Comparison of ENCODE assay signal across 18 cellular contexts in the genomic region with DNA sequence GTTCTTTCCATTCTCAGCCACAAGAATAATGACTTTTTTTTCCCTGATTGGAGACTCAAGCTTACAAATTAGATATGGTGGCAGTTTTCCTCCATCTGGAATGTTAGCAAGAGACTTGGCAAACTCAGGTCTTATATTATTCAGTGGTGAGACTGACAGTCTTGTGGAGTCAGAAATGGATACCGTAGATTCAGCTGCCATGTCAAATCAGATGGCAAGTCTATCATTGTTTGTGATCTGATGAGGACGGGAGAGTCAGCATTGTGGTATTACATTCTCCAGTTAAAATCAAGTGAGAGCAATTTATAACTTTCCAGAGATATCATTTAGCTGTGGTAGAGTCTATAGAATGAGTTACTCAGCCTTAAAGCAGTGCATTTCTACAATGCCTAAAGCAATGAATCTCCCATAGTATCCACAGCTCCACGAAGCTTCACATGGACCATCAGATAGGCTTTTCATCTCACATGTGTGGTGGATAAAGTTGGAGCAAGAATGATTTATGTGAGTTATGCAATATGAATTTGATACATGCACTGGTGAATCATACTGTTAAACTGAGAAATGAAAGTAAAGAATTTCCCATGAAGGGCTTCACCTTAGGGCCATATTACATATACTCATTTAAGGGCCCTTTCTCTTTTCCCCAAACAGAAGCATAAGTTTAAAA.
A peak's percentile ranks its signal among the peaks of the same experiment; 100 is the strongest.
DNase-seq lines count a peak whose midpoint lies in the region; ATAC-seq and TF ChIP-seq lines count a peak whose summit lies in the region.
"Had no signal": no experiment of that assay in that cellular context is flagged by ENCODE, and none has a peak within 500 bp of the region (broad histone marks: within the 10 kb centered on the region; RNA-seq: fewer than 3 reads in every experiment).

No MANE protein-coding gene starts in this region.

- WGBS in mesenchymal stem cell: 98% methylated on average over 2 of the region's 3 CpGs

- no peaks in the 10 kb centered on the region for H3K9me3 ChIP-seq in mesenchymal stem cell (ENCODE audit: control insufficient read depth, low read length)
- H3K9me3 ChIP-seq: neutrophil, SJSA1, upper lobe of left lung had no signal

- H2BK15ac ChIP-seq in mesenchymal stem cell (ENCODE audit: low read depth, poor library complexity, severe bottlenecking): no peak overlapping the region

- H3K27ac ChIP-seq in mesenchymal stem cell (ENCODE audit: low read length, poor library complexity, severe bottlenecking): no peak overlapping the region
- H3K27ac ChIP-seq: heart left ventricle, neutrophil, SJSA1, skin epidermis, upper lobe of left lung had no signal

- H2BK120ac ChIP-seq in mesenchymal stem cell (ENCODE audit: low read depth, low read length): no peak overlapping the region

- no peak overlapping the region for H3K9ac ChIP-seq in mesenchymal stem cell (ENCODE audit: low read length)

- H3K18ac ChIP-seq in mesenchymal stem cell (ENCODE audit: low read depth in 1 of 2, low read length in 2 of 2): no peak overlapping the region

- no peak overlapping the region for H3K4ac ChIP-seq in mesenchymal stem cell (ENCODE audit: low read depth in 1 of 2, low read length in 2 of 2)

- no peak overlapping the region for H4K8ac ChIP-seq in mesenchymal stem cell (ENCODE audit: low read length)

- no peak overlapping the region for H3K14ac ChIP-seq in mesenchymal stem cell (ENCODE audit: low read length in 2 of 2)

- H3K4me2 ChIP-seq in mesenchymal stem cell (ENCODE audit: low read length, poor library complexity, severe bottlenecking): no peak overlapping the region

- H3K4me3 ChIP-seq in choroid plexus epithelial cell (ENCODE audit: low read depth, low read length) (no peak overlapping the region), mesenchymal stem cell (ENCODE audit: insufficient read depth in 1 of 2, low read depth in 1 of 2, low read length in 2 of 2) (no peak overlapping the region)
- H3K4me3 ChIP-seq: GM12878, heart left ventricle, SJSA1, skin epidermis, upper lobe of left lung had no signal

- H2BK12ac ChIP-seq in mesenchymal stem cell (ENCODE audit: low read length in 2 of 2): no peak overlapping the region

- no peak for ATAC-seq in stimulated activated naive CD8-positive, alpha-beta T cell treated with anti-CD3 and anti-CD28 coated beads, Interleukin-15, Interleukin-2, amounts not matched to agents 100 U/mL and 50 U/mL, for 24 hours
- ATAC-seq: GM12878, heart left ventricle had no signal

- H3K4me1 ChIP-seq in mesenchymal stem cell (ENCODE audit: control insufficient read depth, insufficient read depth, low read depth, low read length): no peaks in the 10 kb centered on the region
- H3K4me1 ChIP-seq: heart left ventricle, SJSA1 had no signal

- no peak overlapping the region for H2BK5ac ChIP-seq in mesenchymal stem cell (ENCODE audit: low read depth, low read length, poor library complexity, severe bottlenecking)

- peak; percentile 11 for DNase-seq in Daoy (ENCODE audit: low read depth)
- DNase-seq in NCI-H226: peak; percentile 95
- DNase-seq in choroid plexus epithelial cell (ENCODE audit: low read depth): peak; percentile 71
- peak; percentile 6 for DNase-seq in mesenchymal stem cell
- DNase-seq in dermis blood vessel endothelial cell: no peak
- no peak for DNase-seq in Kasumi-1 (lab: John Stamatoyannopoulos, UW)
- no peak for DNase-seq in stimulated activated naive CD8-positive, alpha-beta T cell treated with anti-CD3 and anti-CD28 coated beads, Interleukin-15, Interleukin-2, amounts not matched to agents 100 U/mL and 50 U/mL, for 24 hours
- no peak for DNase-seq in iPS-NIHi7 (ENCODE audit: extremely low spot score)
- DNase-seq: activated CD4-positive, alpha-beta T cell treated with anti-CD3 and anti-CD28 coated beads, Interleukin-2, amount 50 U/mL, for 1 hour; endodermal cell; heart left ventricle; Karpas-422; NCI-H1694; upper lobe of left lung had no signal

- H3K27me3 ChIP-seq in mesenchymal stem cell (ENCODE audit: control insufficient read depth in 1 of 2, insufficient read depth in 1 of 2, low read length in 2 of 2): no peaks in the 10 kb centered on the region
- H3K27me3 ChIP-seq: heart left ventricle, neutrophil, SJSA1, upper lobe of left lung had no signal

- H3K79me1 ChIP-seq in mesenchymal stem cell (replicated peaks; ENCODE audit: low read length, poor library complexity, severe bottlenecking): no peaks in the 10 kb centered on the region

- H4K91ac ChIP-seq in mesenchymal stem cell (ENCODE audit: low read length): no peak overlapping the region

- H3K36me3 ChIP-seq in mesenchymal stem cell (ENCODE audit: control insufficient read depth in 1 of 2, insufficient read depth in 2 of 2, low read depth in 1 of 2, low read length in 2 of 2): no peaks in the 10 kb centered on the region
- H3K36me3 ChIP-seq: heart left ventricle, neutrophil, SJSA1, upper lobe of left lung had no signal

- TF ChIP-seq CTCF in choroid plexus epithelial cell (conservative IDR thresholded peaks at IDR 0.05; ENCODE audit: low read depth, low read length): no peak

- no peak overlapping the region for H2AK5ac ChIP-seq in mesenchymal stem cell (ENCODE audit: low read length, severe bottlenecking)

- no peak overlapping the region for H2AFZ ChIP-seq in mesenchymal stem cell (ENCODE audit: low read depth, low read length)

- no peak overlapping the region for H3K23ac ChIP-seq in mesenchymal stem cell (ENCODE audit: low read length in 2 of 2)

Comparison
In these comparisons a context has a peak if more than half of its experiments do, and no peak if none do; other contexts are left out.
1. DNase-seq: peak in Daoy (single experiment), NCI-H226 (single experiment), choroid plexus epithelial cell (single experiment) and mesenchymal stem cell (single experiment); none in dermis blood vessel endothelial cell (single experiment), Kasumi-1 (0 of 2), stimulated activated naive CD8-positive, alpha-beta T cell treated with anti-CD3 and anti-CD28 coated beads, Interleukin-15, Interleukin-2, amounts not matched to agents 100 U/mL and 50 U/mL, for 24 hours (single experiment) and iPS-NIHi7 (single experiment).